26 cellular contexts compared by ENCODE assay signal in genomic region chr3:37227870-37228549, GRCh38. TPM values are rescaled to one million over a fixed set of nuclear protein-coding genes. Genes with fewer than 3 reads are reported as not detected.
DNase-seq lines count a peak whose midpoint lies in the region; ATAC-seq and TF ChIP-seq lines count a peak whose summit lies in the region.
"Had no signal": no experiment of that assay in that cellular context is flagged by ENCODE, and none has a peak within 500 bp of the region (broad histone marks: within the 10 kb centered on the region; RNA-seq: fewer than 3 reads in every experiment).

No MANE protein-coding gene starts in this region.

- H3K4me1 ChIP-seq in thyroid gland, result peaks cover 11 to 16% of the 10 kb centered on the region in 2 donors
- H3K4me1 ChIP-seq: lower lobe of right lung, parathyroid adenoma had no signal

- peaks cover 0 to 2% of the 10 kb centered on the region in 2 donors for H3K27me3 Mint-ChIP-seq in natural killer cell treated with Interleukin-12 subunit alpha and Interleukin-12 subunit beta and Interleukin-15 and Interleukin-18, amount 100 ng/mL, for 72 hours
- H3K27me3 Mint-ChIP-seq: dendritic cell treated with granulocyte-macrophage colony-stimulating factor and Interleukin-4, amounts not matched to agents 40 ng/mL and 50 ng/mL, for 4 days had no signal

- 91 to 96% methylated on average over 3 of the region's 3 CpGs for WGBS in thyroid gland, 2 donors

- intact Hi-C loops in thyroid gland (cut with DNase I), result no loop called here

- no peaks in the 10 kb centered on the region for H3K36me3 Mint-ChIP-seq in natural killer cell treated with Interleukin-12 subunit alpha and Interleukin-12 subunit beta and Interleukin-15 and Interleukin-18, amount 100 ng/mL, for 72 hours
- H3K36me3 Mint-ChIP-seq: activated naive CD8-positive, alpha-beta T cell treated with anti-CD3 and anti-CD28 coated beads, Interleukin-2, amount 10 ng/mL, durations not matched to agents 7 days and 5 days; CD4-positive, CD25-positive, alpha-beta regulatory T cell had no signal

- peak overlapping the region in 2 of 3 donors; percentile 56 to 73 for H3K27ac ChIP-seq in thyroid gland
- H3K27ac ChIP-seq: 22Rv1, lower lobe of right lung, parathyroid adenoma, SJCRH30 had no signal

- H3K9me3 Mint-ChIP-seq in natural killer cell treated with Interleukin-12 subunit alpha and Interleukin-12 subunit beta and Interleukin-15 and Interleukin-18, amount 100 ng/mL, for 72 hours, result no peaks in the 10 kb centered on the region
- H3K9me3 Mint-ChIP-seq: activated naive CD8-positive, alpha-beta T cell treated with anti-CD3 and anti-CD28 coated beads, Interleukin-2, amount 10 ng/mL, durations not matched to agents 7 days and 5 days; CD4-positive, CD25-positive, alpha-beta regulatory T cell; dendritic cell treated with granulocyte-macrophage colony-stimulating factor and Interleukin-4, amounts not matched to agents 40 ng/mL and 50 ng/mL, for 4 days; neural crest cell had no signal

- H3K4me3 ChIP-seq in thyroid gland (replicated peaks in 1 of 3), result no peak overlapping the region
- H3K4me3 ChIP-seq: lower lobe of right lung, SJCRH30 had no signal

- TF ChIP-seq POLR2A in thyroid gland (IDR thresholded peaks at IDR 0.05), result no peak

- ATAC-seq in esophagus mucosa, result peak; percentile 33
- peak in 1 of 2 donors; percentile 53 for ATAC-seq in natural killer cell treated with Interleukin-12 subunit alpha and Interleukin-12 subunit beta and Interleukin-15 and Interleukin-18, amount 100 ng/mL, for 72 hours
- no peak for ATAC-seq in GM19023 (IDR thresholded peaks at IDR 0.05; ENCODE audit: unreplicated experiment)
- ATAC-seq: lower lobe of right lung, right cardiac atrium had no signal

- H3K4me1 Mint-ChIP-seq in natural killer cell treated with Interleukin-12 subunit alpha and Interleukin-12 subunit beta and Interleukin-15 and Interleukin-18, amount 100 ng/mL, for 72 hours (ENCODE audit: low read depth in 2 of 2), result peaks cover 17 to 20% of the 10 kb centered on the region in 2 donors

- peak; percentile 26 for DNase-seq in DMS53 (lab: John Stamatoyannopoulos, UW)
- no peak for DNase-seq in DMS53 treated with DMSO at 0.1 percent for 48 hours (lab: John Stamatoyannopoulos, UW; ENCODE audit: unreplicated experiment)
- DNase-seq in natural killer cell treated with Interleukin-12 subunit alpha and Interleukin-12 subunit beta and Interleukin-15 and Interleukin-18, amount 100 ng/mL, for 72 hours (ENCODE audit: low spot score), result no peak
- DNase-seq in thyroid gland, result peak; percentile 33 to 51
- no peak for DNase-seq in HuH-7 (ENCODE audit: low spot score)
- DNase-seq in HUDEP-2 (lab: John Stamatoyannopoulos, UW; ENCODE audit: unreplicated experiment in 76 of 76), result no peak
- DNase-seq: activated CD4-positive, CD25-positive, alpha-beta regulatory T cell; activated effector memory CD4-positive, alpha-beta T cell treated with anti-CD3 and anti-CD28 coated beads, Interleukin-2, amount 50 U/mL, for 16 hours; activated naive CD8-positive, alpha-beta T cell treated with anti-CD3 and anti-CD28 coated beads, Interleukin-2, amount 10 ng/mL, durations not matched to agents 7 days and 5 days; activated T-cell treated with anti-CD3 and anti-CD28 coated beads, Interleukin-2, amount 50 U/mL, for 1 hour; CD4-positive, CD25-positive, alpha-beta regulatory T cell; GOT3; lower lobe of right lung; MM.1S; NCI-H1417; NCI-H2107; NCI-H774; right cardiac atrium; stimulated activated CD4-positive, alpha-beta T cell treated with anti-CD3 and anti-CD28 coated beads, Interleukin-2, amount 100 ng/mL, for 48 hours had no signal

- no peaks in the 10 kb centered on the region for H3K9me3 ChIP-seq in thyroid gland
- H3K9me3 ChIP-seq: lower lobe of right lung, SJCRH30 had no signal

- H3K27me3 ChIP-seq in thyroid gland, result no peaks in the 10 kb centered on the region
- H3K27me3 ChIP-seq: SJCRH30 had no signal

- H3K27ac Mint-ChIP-seq in natural killer cell treated with Interleukin-12 subunit alpha and Interleukin-12 subunit beta and Interleukin-15 and Interleukin-18, amount 100 ng/mL, for 72 hours, result peak overlapping the region; percentile 0 to 11
- H3K27ac Mint-ChIP-seq: activated naive CD8-positive, alpha-beta T cell treated with anti-CD3 and anti-CD28 coated beads, Interleukin-2, amount 10 ng/mL, durations not matched to agents 7 days and 5 days; CD4-positive, CD25-positive, alpha-beta regulatory T cell; dendritic cell treated with granulocyte-macrophage colony-stimulating factor and Interleukin-4, amounts not matched to agents 40 ng/mL and 50 ng/mL, for 4 days had no signal

- TF ChIP-seq CTCF in thyroid gland (IDR thresholded peaks at IDR 0.05), result no peak

- H3K36me3 ChIP-seq in thyroid gland, result no peaks in the 10 kb centered on the region
- H3K36me3 ChIP-seq: lower lobe of right lung, SJCRH30 had no signal

- H3K4me3 Mint-ChIP-seq in natural killer cell treated with Interleukin-12 subunit alpha and Interleukin-12 subunit beta and Interleukin-15 and Interleukin-18, amount 100 ng/mL, for 72 hours, result no peak overlapping the region
- H3K4me3 Mint-ChIP-seq: activated naive CD8-positive, alpha-beta T cell treated with anti-CD3 and anti-CD28 coated beads, Interleukin-2, amount 10 ng/mL, durations not matched to agents 7 days and 5 days; CD4-positive, CD25-positive, alpha-beta regulatory T cell; dendritic cell treated with granulocyte-macrophage colony-stimulating factor and Interleukin-4, amounts not matched to agents 40 ng/mL and 50 ng/mL, for 4 days; neural crest cell had no signal

RNA-seq across cellular contexts. Expression of gene GOLGA4, which starts 15.1 kb away (rescaled TPM):
- total RNA-seq in esophagus mucosa, result 61.4 TPM
- 10 to 100 TPM; 55.1 to 91.3 TPM for total RNA-seq in natural killer cell treated with Interleukin-12 subunit alpha and Interleukin-12 subunit beta and Interleukin-15 and Interleukin-18, amount 100 ng/mL, for 72 hours
- total RNA-seq in thyroid gland, result 100 to 1,000 TPM; 131 to 203 (median 150) TPM

RNA-seq across cellular contexts. Expression of gene LRRFIP2, which starts 53.6 kb away (rescaled TPM):
- total RNA-seq in esophagus mucosa, result 67.3 TPM
- 10 to 100 TPM; 37.2 to 52.0 TPM for total RNA-seq in natural killer cell treated with Interleukin-12 subunit alpha and Interleukin-12 subunit beta and Interleukin-15 and Interleukin-18, amount 100 ng/mL, for 72 hours
- 100 to 1,000 TPM in 1 of 4 donors, 10 to 100 TPM in 3; 86.4 to 147 (median 93.8) TPM for total RNA-seq in thyroid gland

Comparison
In these comparisons a context has a peak if more than half of its experiments do, and no peak if none do; other contexts are left out.
1. DNase-seq: peak in DMS53 (single experiment) and thyroid gland (2 of 2); none in DMS53 treated with DMSO at 0.1 percent for 48 hours (single experiment), natural killer cell treated with Interleukin-12 subunit alpha and Interleukin-12 subunit beta and Interleukin-15 and Interleukin-18, amount 100 ng/mL, for 72 hours (single experiment), HuH-7 (single experiment) and HUDEP-2 (0 of 76).